1 cellular context compared by ENCODE assay signal in genomic region chr1:26363549-26364448, GRCh38.
TF ChIP-seq lines count a peak whose summit lies in the region.

No MANE protein-coding gene starts in this region.

TF ChIP-seq in liver, 16 proteins besides CTCF, POLR2A, EP300 and RAD21 (continued from another document):
- TF ChIP-seq ATF3 (IDR thresholded peaks at IDR 0.05) (no peak), YY1 (IDR thresholded peaks at IDR 0.05) (no peak), FOXA1 (IDR thresholded peaks at IDR 0.05) (no peak), RXRA (IDR thresholded peaks at IDR 0.05) (no peak), SP1 (IDR thresholded peaks at IDR 0.05) (no peak), REST (IDR thresholded peaks at IDR 0.05) (no peak)
